ENCODE assay signal across 8 cellular contexts in genomic region chr2:135948642-135949355, GRCh38. TPM values are rescaled to one million over a fixed set of nuclear protein-coding genes. Genes with fewer than 3 reads are reported as not detected.
DNase-seq lines count a peak whose midpoint lies in the region; ATAC-seq and TF ChIP-seq lines count a peak whose summit lies in the region.

No MANE protein-coding gene starts in this region.

- intact Hi-C loops in sigmoid colon (cut with DNase I) = no loop called here

- H3K4me1 Mint-ChIP-seq in WTC11 = peaks cover 15% of the 10 kb centered on the region

- peaks cover 15% of the 10 kb centered on the region for H3K36me3 Mint-ChIP-seq in WTC11

- no peak overlapping the region for H3K4me3 ChIP-seq in sigmoid colon

- no peak overlapping the region for H3K27ac ChIP-seq in sigmoid colon

- H3K9me3 ChIP-seq in sigmoid colon = no peaks in the 10 kb centered on the region

- ATAC-seq in GM18873 (IDR thresholded peaks at IDR 0.05; ENCODE audit: low FRiP score, unreplicated experiment) (peak; percentile 76), HG03095 (IDR thresholded peaks at IDR 0.05; ENCODE audit: unreplicated experiment) (peak; percentile 64), WTC11 (no peak)

- no peaks in the 10 kb centered on the region for H3K27me3 ChIP-seq in sigmoid colon

- 85% methylated on average over 9 of the region's 9 CpGs for WGBS in sigmoid colon, 2 donors

- peaks cover 0 to 26% (median 16%) of the 10 kb centered on the region in 4 donors for H3K4me1 ChIP-seq in sigmoid colon

- TF ChIP-seq EP300 in sigmoid colon (IDR thresholded peaks at IDR 0.05) = no peak

- CTCF ChIA-PET in WTC11 (lab: Charles Lee) = no interaction called here

- TF ChIP-seq POLR2A in sigmoid colon (IDR thresholded peaks at IDR 0.05) = no peak

- peaks cover 9% of the 10 kb centered on the region; the same call in 1 of the 2 replicates for H3K9me3 Mint-ChIP-seq in WTC11

- TF ChIP-seq CTCF in WTC11 (IDR thresholded peaks at IDR 0.05) (no peak), sigmoid colon (IDR thresholded peaks at IDR 0.05) (no peak)

- DNase-seq in WTC11 (ENCODE audit: low spot score) (no peak), fibroblast of peridontal ligament (ENCODE audit: extremely low read depth) (peak; percentile 23), NCI-H2081 (lab: John Stamatoyannopoulos, UW) (no peak), sigmoid colon (no peak), NCI-H128 (lab: John Stamatoyannopoulos, UW; ENCODE audit: unreplicated experiment) (no peak), anterior cingulate cortex (lab: John Stamatoyannopoulos, UW) (no peak)

- POLR2A ChIA-PET in WTC11 (lab: Charles Lee) = interaction anchor here (0.7 kb wide), 1 partner anchor 838 kb away, joined by 7 read pairs; no protein-coding TSS in a partner anchor

- H3K36me3 ChIP-seq in sigmoid colon = no peaks in the 10 kb centered on the region

- peak overlapping the region; percentile 10 for H3K27ac Mint-ChIP-seq in WTC11

- no peak overlapping the region for H3K4me3 Mint-ChIP-seq in WTC11

- H3K27me3 Mint-ChIP-seq in WTC11 (ENCODE audit: low read depth) = no peaks in the 10 kb centered on the region

TF ChIP-seq in WTC11, 78 proteins besides CTCF, POLR2A, EP300 and RAD21:
- TF ChIP-seq NFE2L1 (CRISPR knock-in tag; IDR thresholded peaks at IDR 0.05) (no peak), AFF4 (CRISPR knock-in tag; IDR thresholded peaks at IDR 0.05; ENCODE audit: borderline replicate concordance) (no peak), ATF6 (CRISPR knock-in tag; IDR thresholded peaks at IDR 0.05) (no peak), ZNF512 (CRISPR knock-in tag; IDR thresholded peaks at IDR 0.05; ENCODE audit: borderline replicate concordance) (no peak), ZNF219 (CRISPR knock-in tag; IDR thresholded peaks at IDR 0.05; ENCODE audit: borderline replicate concordance) (no peak), ZNF416 (CRISPR knock-in tag; IDR thresholded peaks at IDR 0.05) (no peak), TEAD1 (CRISPR knock-in tag; IDR thresholded peaks at IDR 0.05) (no peak), FOXP1 (CRISPR knock-in tag; IDR thresholded peaks at IDR 0.05; ENCODE audit: borderline replicate concordance) (no peak), SP1 (CRISPR knock-in tag; conservative IDR thresholded peaks at IDR 0.05) (no peak), NR1H2 (CRISPR knock-in tag; IDR thresholded peaks at IDR 0.05) (no peak), CDX4 (CRISPR knock-in tag; IDR thresholded peaks at IDR 0.05; ENCODE audit: borderline replicate concordance) (no peak), JUN (CRISPR knock-in tag; IDR thresholded peaks at IDR 0.05) (no peak), ZBTB21 (CRISPR knock-in tag; IDR thresholded peaks at IDR 0.05; ENCODE audit: borderline replicate concordance) (no peak)
- TF ChIP-seq, protein P1, sequence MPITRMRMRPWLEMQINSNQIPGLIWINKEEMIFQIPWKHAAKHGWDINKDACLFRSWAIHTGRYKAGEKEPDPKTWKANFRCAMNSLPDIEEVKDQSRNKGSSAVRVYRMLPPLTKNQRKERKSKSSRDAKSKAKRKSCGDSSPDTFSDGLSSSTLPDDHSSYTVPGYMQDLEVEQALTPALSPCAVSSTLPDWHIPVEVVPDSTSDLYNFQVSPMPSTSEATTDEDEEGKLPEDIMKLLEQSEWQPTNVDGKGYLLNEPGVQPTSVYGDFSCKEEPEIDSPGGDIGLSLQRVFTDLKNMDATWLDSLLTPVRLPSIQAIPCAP (CRISPR knock-in tag; IDR thresholded peaks at IDR 0.05) = no peak
- TF ChIP-seq, protein P2, sequence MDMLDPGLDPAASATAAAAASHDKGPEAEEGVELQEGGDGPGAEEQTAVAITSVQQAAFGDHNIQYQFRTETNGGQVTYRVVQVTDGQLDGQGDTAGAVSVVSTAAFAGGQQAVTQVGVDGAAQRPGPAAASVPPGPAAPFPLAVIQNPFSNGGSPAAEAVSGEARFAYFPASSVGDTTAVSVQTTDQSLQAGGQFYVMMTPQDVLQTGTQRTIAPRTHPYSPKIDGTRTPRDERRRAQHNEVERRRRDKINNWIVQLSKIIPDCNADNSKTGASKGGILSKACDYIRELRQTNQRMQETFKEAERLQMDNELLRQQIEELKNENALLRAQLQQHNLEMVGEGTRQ (CRISPR knock-in tag; IDR thresholded peaks at IDR 0.05) = no peak
TF ChIP-seq in WTC11: peak in this region for 0.

RNA-seq across cellular contexts. Expression of gene DARS1, which starts 36.6 kb away (rescaled TPM):
- 80.9 to 95.5 TPM (median 91.7 TPM) in 3 replicates for total RNA-seq in WTC11 (2021)
- 10 to 100 TPM; 77.3 to 95.6 (median 81.5) TPM for total RNA-seq in sigmoid colon
- 10 to 100 TPM; 31.4 to 45.5 (median 34.8) TPM for polyA plus RNA-seq in sigmoid colon
